ENCODE assay signal across 24 cellular contexts in genomic region chr5:164958688-164959087, GRCh38.
DNase-seq lines count a peak whose midpoint lies in the region; ATAC-seq, FAIRE-seq and TF ChIP-seq lines count a peak whose summit lies in the region.
"Had no signal": no experiment of that assay in that cellular context is flagged by ENCODE, and none has a peak within 500 bp of the region (broad histone marks: within the 10 kb centered on the region; RNA-seq: fewer than 3 reads in every experiment).

No MANE protein-coding gene starts in this region.

- H3K36me3 Mint-ChIP-seq in Calu3 (ENCODE audit: insufficient read depth, unreplicated experiment): no peaks in the 10 kb centered on the region
- H3K36me3 Mint-ChIP-seq: CD8-positive, alpha-beta memory T cell; T-cell had no signal

- CTCF ChIA-PET in Calu3 (lab: Charles Lee): no interaction called here

- FAIRE-seq in A204.1 (lab: Jason Lieb, UNC): peak; percentile 61
- FAIRE-seq: GM18507, HTR-8/SVneo had no signal

- H3K27ac Mint-ChIP-seq in Calu3 (ENCODE audit: unreplicated experiment): no peak overlapping the region
- H3K27ac Mint-ChIP-seq: activated CD4-positive, alpha-beta T cell treated with anti-CD3 and anti-CD28 coated beads, Interleukin-2, amount 10 ng/mL, durations not matched to agents 7 days and 5 days; CD8-positive, alpha-beta memory T cell; GM23338; nephron; T-cell had no signal

- H3K27me3 Mint-ChIP-seq in Calu3 (ENCODE audit: unreplicated experiment): no peaks in the 10 kb centered on the region
- H3K27me3 Mint-ChIP-seq: activated CD4-positive, alpha-beta T cell treated with anti-CD3 and anti-CD28 coated beads, Interleukin-2, amount 10 ng/mL, durations not matched to agents 7 days and 5 days; T-cell had no signal

- H3K4me1 ChIP-seq in RWPE2 (ENCODE audit: insufficient read depth, poor library complexity, severe bottlenecking): no peaks in the 10 kb centered on the region
- peaks cover 4% of the 10 kb centered on the region for H3K4me1 ChIP-seq in hepatocyte (ENCODE audit: insufficient read depth)
- H3K4me1 ChIP-seq: psoas muscle, spleen, uterus had no signal

- H3K4me1 Mint-ChIP-seq in Calu3 (ENCODE audit: low read depth, unreplicated experiment): no peaks in the 10 kb centered on the region
- H3K4me1 Mint-ChIP-seq: activated CD4-positive, alpha-beta T cell treated with anti-CD3 and anti-CD28 coated beads, Interleukin-2, amount 10 ng/mL, durations not matched to agents 7 days and 5 days; CD8-positive, alpha-beta memory T cell; GM23338; nephron; T-cell had no signal

- H4K20me1 ChIP-seq in hepatocyte (ENCODE audit: insufficient read depth, poor library complexity, severe bottlenecking): no peaks in the 10 kb centered on the region

- H2AFZ ChIP-seq in hepatocyte: no peak overlapping the region
- H2AFZ ChIP-seq: GM23338 had no signal

- H3K4me3 ChIP-seq in RWPE2 (ENCODE audit: severe bottlenecking) (no peak overlapping the region), hepatocyte (no peak overlapping the region)
- H3K4me3 ChIP-seq: GM23338, psoas muscle, spleen, uterus had no signal

- BruUV-seq in Calu3 (replicated peaks; lab: Mats Ljungman, UMichigan): no TSS peak

- no peak overlapping the region for H3K4me3 Mint-ChIP-seq in Calu3 (ENCODE audit: low read depth, unreplicated experiment)
- H3K4me3 Mint-ChIP-seq: activated CD4-positive, alpha-beta T cell treated with anti-CD3 and anti-CD28 coated beads, Interleukin-2, amount 10 ng/mL, durations not matched to agents 7 days and 5 days; CD8-positive, alpha-beta memory T cell; GM23338; nephron; T-cell had no signal

- H3K36me3 ChIP-seq in RWPE2 (ENCODE audit: low read depth): no peaks in the 10 kb centered on the region
- no peaks in the 10 kb centered on the region for H3K36me3 ChIP-seq in hepatocyte (replicated peaks; ENCODE audit: insufficient read depth, low read depth)
- H3K36me3 ChIP-seq: spleen, uterus had no signal

- peak; percentile 71 for TF ChIP-seq CTCF in RWPE2 (IDR thresholded peaks at IDR 0.05; ENCODE audit: poor library complexity, severe bottlenecking)
- peak; percentile 29 for TF ChIP-seq CTCF in hepatocyte (IDR thresholded peaks at IDR 0.05; ENCODE audit: poor library complexity)
- TF ChIP-seq CTCF in Calu3 (IDR thresholded peaks at IDR 0.05; ENCODE audit: unreplicated experiment): no peak

- peak; percentile 22 for DNase-seq in HT-29 (ENCODE audit: low spot score)
- no peak for DNase-seq in RWPE2 (ENCODE audit: low spot score)
- DNase-seq in hepatocyte (ENCODE audit: low spot score): no peak
- DNase-seq in Calu3: no peak
- DNase-seq in mucosa of gallbladder (ENCODE audit: low spot score): no peak
- DNase-seq: activated CD4-positive, alpha-beta T cell treated with anti-CD3 and anti-CD28 coated beads, Interleukin-2, amount 10 ng/mL, durations not matched to agents 7 days and 5 days; activated CD8-positive, alpha-beta memory T cell treated with anti-CD3 and anti-CD28 coated beads, Interleukin-2, amount 50 U/mL, for 4 hours; CD8-positive, alpha-beta memory T cell; foreskin melanocyte; mesenchymal stem cell; NCI-H1436; psoas muscle; SHP77; spleen; stimulated activated CD4-positive, alpha-beta T cell treated with anti-CD3 and anti-CD28 coated beads, Interleukin-4, amount 100 ng/mL, for 4 hours; T-cell; uterus had no signal

- H3K27ac ChIP-seq in RWPE2 (ENCODE audit: poor library complexity, severe bottlenecking) (no peak overlapping the region), hepatocyte (no peak overlapping the region)
- H3K27ac ChIP-seq: psoas muscle, spleen, uterus had no signal

- WGBS in hepatocyte (ENCODE audit: low lambda C conversion rate, missing lambda C conversion rate): 89% methylated on average over 5 of the region's 5 CpGs

- intact Hi-C loops in Calu3 (cut with micrococcal nuclease; ENCODE audit: unreplicated experiment): no loop called here

- no peaks in the 10 kb centered on the region for H3K9me2 ChIP-seq in hepatocyte (replicated peaks; ENCODE audit: insufficient read depth)

- H3K27me3 ChIP-seq in RWPE2 (ENCODE audit: insufficient read depth, poor library complexity, severe bottlenecking) (no peaks in the 10 kb centered on the region), hepatocyte (no peaks in the 10 kb centered on the region)
- H3K27me3 ChIP-seq: spleen, uterus had no signal

- H3K9me3 ChIP-seq in RWPE2 (ENCODE audit: severe bottlenecking) (no peaks in the 10 kb centered on the region), hepatocyte (ENCODE audit: low read depth) (no peaks in the 10 kb centered on the region)
- H3K9me3 ChIP-seq: psoas muscle, uterus had no signal

- H3K4me2 ChIP-seq in hepatocyte: no peak overlapping the region
- H3K4me2 ChIP-seq: GM23338 had no signal

- H3K79me2 ChIP-seq in hepatocyte: no peaks in the 10 kb centered on the region

- no peak for ATAC-seq in RWPE2 (ENCODE audit: low read depth)
- ATAC-seq in GM19467 (IDR thresholded peaks at IDR 0.05; ENCODE audit: unreplicated experiment): no peak
- no peak for ATAC-seq in GM18517 (IDR thresholded peaks at IDR 0.05; ENCODE audit: unreplicated experiment)
- ATAC-seq: GM23338, psoas muscle, T-cell had no signal

- peaks cover 3% of the 10 kb centered on the region for H3K9me3 Mint-ChIP-seq in Calu3 (ENCODE audit: low read depth, unreplicated experiment)
- H3K9me3 Mint-ChIP-seq: activated CD4-positive, alpha-beta T cell treated with anti-CD3 and anti-CD28 coated beads, Interleukin-2, amount 10 ng/mL, durations not matched to agents 7 days and 5 days; GM23338 had no signal
